Comparison of ENCODE assay signal across 12 cellular contexts in genomic region chr1:6357243-6357929, GRCh38. TPM values are rescaled to one million over a fixed set of nuclear protein-coding genes. Genes with fewer than 3 reads are reported as not detected.
DNase-seq lines count a peak whose midpoint lies in the region; ATAC-seq and TF ChIP-seq lines count a peak whose summit lies in the region.
"Had no signal": no experiment of that assay in that cellular context is flagged by ENCODE, and none has a peak within 500 bp of the region (broad histone marks: within the 10 kb centered on the region; RNA-seq: fewer than 3 reads in every experiment).

No MANE protein-coding gene starts in this region.

- H2AFZ ChIP-seq in OCI-LY1 (ENCODE audit: low read length) (no peak overlapping the region), fibroblast of lung (ENCODE audit: low read length) (no peak overlapping the region)

- H4K20me1 ChIP-seq in OCI-LY1 (ENCODE audit: insufficient read depth, low read length), result no peaks in the 10 kb centered on the region
- no peaks in the 10 kb centered on the region for H4K20me1 ChIP-seq in fibroblast of lung (ENCODE audit: control insufficient read depth, extremely low read depth, insufficient read depth, low read length)

- peaks cover 2% of the 10 kb centered on the region for H3K36me3 Mint-ChIP-seq in activated naive CD8-positive, alpha-beta T cell treated with anti-CD3 and anti-CD28 coated beads, Interleukin-2, amount 10 ng/mL, durations not matched to agents 7 days and 5 days
- H3K36me3 Mint-ChIP-seq in activated naive CD8-positive, alpha-beta T cell treated with anti-CD3 and anti-CD28 coated beads for 36 hours, result no peaks in the 10 kb centered on the region
- H3K36me3 Mint-ChIP-seq: memory B cell, T-cell had no signal

- ATAC-seq in activated naive CD8-positive, alpha-beta T cell treated with anti-CD3 and anti-CD28 coated beads, Interleukin-2, amount 10 ng/mL, durations not matched to agents 7 days and 5 days (ENCODE audit: low read depth), result no peak
- ATAC-seq in upper lobe of left lung (ENCODE audit: low FRiP score in 2 of 2) (no peak), HG02798 (IDR thresholded peaks at IDR 0.05; ENCODE audit: poor library complexity, unreplicated experiment) (no peak)
- ATAC-seq: sciatic nerve had no signal

- H3K4me1 ChIP-seq in OCI-LY1 (ENCODE audit: insufficient read depth, low read length, severe bottlenecking), result peaks cover 6% of the 10 kb centered on the region
- peaks cover 29% of the 10 kb centered on the region for H3K4me1 ChIP-seq in fibroblast of lung (ENCODE audit: control insufficient read depth, extremely low read depth, insufficient read depth, low read length)
- H3K4me1 ChIP-seq in suprapubic skin, result peaks cover 70% of the 10 kb centered on the region
- H3K4me1 ChIP-seq in upper lobe of left lung, result peaks cover 41 to 45% (median 44%) of the 10 kb centered on the region in 4 donors

- H3K27me3 ChIP-seq in OCI-LY1 (ENCODE audit: insufficient read depth, low read length) (no peaks in the 10 kb centered on the region), fibroblast of lung (ENCODE audit: control insufficient read depth, insufficient read depth, low read length) (no peaks in the 10 kb centered on the region), suprapubic skin (no peaks in the 10 kb centered on the region), upper lobe of left lung (no peaks in the 10 kb centered on the region)

- no peaks in the 10 kb centered on the region for H3K9me2 ChIP-seq in OCI-LY1 (ENCODE audit: low read depth, low read length)

- WGBS in suprapubic skin, result 86% methylated on average over 11 of the region's 11 CpGs
- 85 to 88% methylated on average over 8 to 11 of the region's 11 CpGs for WGBS in upper lobe of left lung, 2 donors

- H3K9me3 ChIP-seq in OCI-LY1 (ENCODE audit: low read length) (no peaks in the 10 kb centered on the region), fibroblast of lung (ENCODE audit: control insufficient read depth, insufficient read depth, low read depth, low read length) (no peaks in the 10 kb centered on the region), suprapubic skin (no peaks in the 10 kb centered on the region), upper lobe of left lung (no peaks in the 10 kb centered on the region)

- TF ChIP-seq CTCF in OCI-LY1 (IDR thresholded peaks at IDR 0.05; ENCODE audit: low read length) (peak; percentile 55), fibroblast of lung (conservative IDR thresholded peaks at IDR 0.05 in 1 of 2, IDR thresholded peaks at IDR 0.05 in 1 of 2; ENCODE audit: low read depth in 1 of 2, low read length in 2 of 2) (no peak), suprapubic skin (IDR thresholded peaks at IDR 0.05) (no peak), upper lobe of left lung (IDR thresholded peaks at IDR 0.05) (no peak)

- no peaks in the 10 kb centered on the region; the same call in 1 of the 2 replicates for H3K36me3 ChIP-seq in OCI-LY1 (ENCODE audit: insufficient read depth, low read length)
- H3K36me3 ChIP-seq in fibroblast of lung (ENCODE audit: control insufficient read depth, insufficient read depth, low read length), result no peaks in the 10 kb centered on the region
- H3K36me3 ChIP-seq in suprapubic skin, result no peaks in the 10 kb centered on the region
- H3K36me3 ChIP-seq in upper lobe of left lung, result no peaks in the 10 kb centered on the region

- POLR2A ChIA-PET in activated naive CD8-positive, alpha-beta T cell treated with anti-CD3 and anti-CD28 coated beads, Interleukin-2, amount 10 ng/mL, durations not matched to agents 7 days and 5 days (lab: Charles Lee), result interaction anchor here (0.8 to 5.5 kb wide), 4 partner anchors 9 to 46 kb away, joined by 5 to 60 read pairs (median 26); partner anchors contain the start of gene ACOT7

- no peaks in the 10 kb centered on the region for H3F3A ChIP-seq in OCI-LY1 (ENCODE audit: insufficient read depth, low read length)

- no peak overlapping the region for H3K4me3 Mint-ChIP-seq in activated naive CD8-positive, alpha-beta T cell treated with anti-CD3 and anti-CD28 coated beads, Interleukin-2, amount 10 ng/mL, durations not matched to agents 7 days and 5 days
- no peak overlapping the region for H3K4me3 Mint-ChIP-seq in activated naive CD8-positive, alpha-beta T cell treated with anti-CD3 and anti-CD28 coated beads for 36 hours
- H3K4me3 Mint-ChIP-seq: memory B cell had no signal

- no peaks in the 10 kb centered on the region for H3K79me2 ChIP-seq in OCI-LY1 (ENCODE audit: insufficient read depth, low read length)
- H3K79me2 ChIP-seq in fibroblast of lung (ENCODE audit: control insufficient read depth, insufficient read depth, low read length), result peaks cover 5% of the 10 kb centered on the region

- DNase-seq in activated naive CD8-positive, alpha-beta T cell treated with anti-CD3 and anti-CD28 coated beads, Interleukin-2, amount 10 ng/mL, durations not matched to agents 7 days and 5 days, result no peak
- no peak for DNase-seq in activated naive CD8-positive, alpha-beta T cell treated with anti-CD3 and anti-CD28 coated beads for 36 hours
- DNase-seq in fibroblast of lung (ENCODE audit: low read depth in 2 of 2), result no peak
- no peak for DNase-seq in suprapubic skin (ENCODE audit: low spot score in 2 of 2)
- no peak for DNase-seq in upper lobe of left lung
- no peak for DNase-seq in GM19240 (ENCODE audit: insufficient read length, low spot score)
- DNase-seq: NCI-H510A treated with DMSO at 0.1 percent for 48 hours, T-cell had no signal

- H3K9ac ChIP-seq in OCI-LY1 (ENCODE audit: low read length) (no peak overlapping the region), fibroblast of lung (ENCODE audit: insufficient read depth, low read length) (no peak overlapping the region)

- TF ChIP-seq POLR2A in suprapubic skin (IDR thresholded peaks at IDR 0.05) (no peak), upper lobe of left lung (IDR thresholded peaks at IDR 0.05) (no peak)

- peak overlapping the region; percentile 98 for H3K27ac Mint-ChIP-seq in activated naive CD8-positive, alpha-beta T cell treated with anti-CD3 and anti-CD28 coated beads, Interleukin-2, amount 10 ng/mL, durations not matched to agents 7 days and 5 days
- no peak overlapping the region for H3K27ac Mint-ChIP-seq in activated naive CD8-positive, alpha-beta T cell treated with anti-CD3 and anti-CD28 coated beads for 36 hours
- H3K27ac Mint-ChIP-seq: memory B cell had no signal

- H3K4me2 ChIP-seq in OCI-LY1 (ENCODE audit: low read length), result no peak overlapping the region
- H3K4me2 ChIP-seq in fibroblast of lung (ENCODE audit: extremely low read depth, insufficient read depth, low read length), result no peak overlapping the region

- TF ChIP-seq EP300 in suprapubic skin (IDR thresholded peaks at IDR 0.05) (no peak), upper lobe of left lung (IDR thresholded peaks at IDR 0.05) (no peak)

- no peaks in the 10 kb centered on the region for H3K27me3 Mint-ChIP-seq in activated naive CD8-positive, alpha-beta T cell treated with anti-CD3 and anti-CD28 coated beads, Interleukin-2, amount 10 ng/mL, durations not matched to agents 7 days and 5 days
- H3K27me3 Mint-ChIP-seq in activated naive CD8-positive, alpha-beta T cell treated with anti-CD3 and anti-CD28 coated beads for 36 hours, result no peaks in the 10 kb centered on the region
- H3K27me3 Mint-ChIP-seq: memory B cell, T-cell had no signal

- H3K4me3 ChIP-seq in OCI-LY1 (ENCODE audit: low read depth, low read length, poor library complexity, severe bottlenecking) (no peak overlapping the region), fibroblast of lung (replicated peaks in 1 of 4; ENCODE audit: control extremely low read depth in 1 of 4, insufficient read depth in 1 of 4, low read depth in 3 of 4, low read length in 4 of 4) (no peak overlapping the region), suprapubic skin (no peak overlapping the region), upper lobe of left lung (no peak overlapping the region)

- peaks cover 32% of the 10 kb centered on the region for H3K4me1 Mint-ChIP-seq in activated naive CD8-positive, alpha-beta T cell treated with anti-CD3 and anti-CD28 coated beads, Interleukin-2, amount 10 ng/mL, durations not matched to agents 7 days and 5 days
- H3K4me1 Mint-ChIP-seq in activated naive CD8-positive, alpha-beta T cell treated with anti-CD3 and anti-CD28 coated beads for 36 hours, result peaks cover 27% of the 10 kb centered on the region

- H3K9me3 Mint-ChIP-seq in activated naive CD8-positive, alpha-beta T cell treated with anti-CD3 and anti-CD28 coated beads, Interleukin-2, amount 10 ng/mL, durations not matched to agents 7 days and 5 days, result no peaks in the 10 kb centered on the region
- no peaks in the 10 kb centered on the region for H3K9me3 Mint-ChIP-seq in activated naive CD8-positive, alpha-beta T cell treated with anti-CD3 and anti-CD28 coated beads for 36 hours
- H3K9me3 Mint-ChIP-seq: memory B cell, T-cell had no signal

- H3K27ac ChIP-seq in OCI-LY1 (ENCODE audit: low read depth, low read length, poor library complexity, severe bottlenecking) (no peak overlapping the region), fibroblast of lung (ENCODE audit: insufficient read depth, low read length) (peak overlapping the region; percentile 16), suprapubic skin (peak overlapping the region; percentile 80), upper lobe of left lung (peak overlapping the region in 1 of 4 donors; percentile 86)

RNA-seq across cellular contexts. Expression of gene ACOT7, which starts 36.2 kb away (rescaled TPM):
- total RNA-seq in activated naive CD8-positive, alpha-beta T cell treated with anti-CD3 and anti-CD28 coated beads, Interleukin-2, amount 10 ng/mL, durations not matched to agents 7 days and 5 days, result 10 to 100 TPM; 43.9 to 52.8 TPM
- 10 to 100 TPM; 80.8 to 86.2 TPM for total RNA-seq in activated naive CD8-positive, alpha-beta T cell treated with anti-CD3 and anti-CD28 coated beads for 36 hours
- total RNA-seq in fibroblast of lung (22.3 and 58.0 TPM in 2 replicates), suprapubic skin (10 to 100 TPM in 3 of 4 donors, 1 to 10 TPM in 1; 8.4 to 40.5 (median 26.7) TPM), upper lobe of left lung (10 to 100 TPM in 5 of 6 donors, 1 to 10 TPM in 1; 8.2 to 33.4 (median 26.5) TPM)
- 50.7 and 141 TPM in 2 replicates for polyA plus RNA-seq in fibroblast of lung
- polyA plus RNA-seq in fibroblast of lung (2012), result 52.2 and 154 TPM in 2 replicates
- 41.2 and 134 TPM in 2 replicates for polyA minus RNA-seq in fibroblast of lung (ENCODE audit: low replicate concordance)
